ENCODE assay signal across 26 cellular contexts in genomic region chr5:167643616-167644015, GRCh38.
DNase-seq lines count a peak whose midpoint lies in the region; ATAC-seq and TF ChIP-seq lines count a peak whose summit lies in the region.
"Had no signal": no experiment of that assay in that cellular context is flagged by ENCODE, and none has a peak within 500 bp of the region (broad histone marks: within the 10 kb centered on the region; RNA-seq: fewer than 3 reads in every experiment).

No MANE protein-coding gene starts in this region.

- H3K27me3 Mint-ChIP-seq in activated naive CD8-positive, alpha-beta T cell treated with anti-CD3 and anti-CD28 coated beads for 36 hours: no peaks in the 10 kb centered on the region
- H3K27me3 Mint-ChIP-seq: activated naive CD8-positive, alpha-beta T cell; natural killer cell treated with Interleukin-12 subunit alpha and Interleukin-12 subunit beta and Interleukin-15 and Interleukin-18, amount 100 ng/mL, for 72 hours; stimulated activated naive B cell treated with anti-CD40 and anti-IgM and Interleukin-4, amounts not matched to agents 10 μg/mL and 1 μg/mL and 100 μg/mL, for 72 hours had no signal

- H3F3A ChIP-seq in SK-N-SH (replicated peaks; ENCODE audit: insufficient read depth): peaks cover 33% of the 10 kb centered on the region

- H3K4me1 Mint-ChIP-seq in activated naive CD8-positive, alpha-beta T cell treated with anti-CD3 and anti-CD28 coated beads for 36 hours: no peaks in the 10 kb centered on the region
- H3K4me1 Mint-ChIP-seq: stimulated activated naive B cell treated with anti-CD40 and anti-IgM and Interleukin-4, amounts not matched to agents 10 μg/mL and 1 μg/mL and 100 μg/mL, for 72 hours had no signal

- H3K4me3 ChIP-seq in SK-N-SH (ENCODE audit: low read depth in 2 of 2, low read length in 1 of 2): no peak overlapping the region
- H3K4me3 ChIP-seq: dorsolateral prefrontal cortex, sigmoid colon had no signal

- no peak overlapping the region for H2AFZ ChIP-seq in SK-N-SH (ENCODE audit: low read depth)
- H2AFZ ChIP-seq: parathyroid adenoma had no signal

- peak overlapping the region; percentile 32; the same call in 1 of the 2 replicates for H3K9ac ChIP-seq in SK-N-SH
- H3K9ac ChIP-seq: parathyroid adenoma had no signal

- H3K4me3 Mint-ChIP-seq in activated naive CD8-positive, alpha-beta T cell treated with anti-CD3 and anti-CD28 coated beads for 36 hours: no peak overlapping the region
- H3K4me3 Mint-ChIP-seq: activated naive CD8-positive, alpha-beta T cell; activated T-helper 1 cell treated with anti-CD3 and anti-CD28 coated beads, Interleukin-12 subunit alpha, Interleukin-12 subunit beta, Interleukin-2, Interleukin-4 antibody, amounts not matched to agents 30 ng/mL and 10 ng/mL and 1 ng/mL, durations not matched to agents 14 hours and 24 hours and 36 hours; mesothelial cell of epicardium; natural killer cell treated with Interleukin-12 subunit alpha and Interleukin-12 subunit beta and Interleukin-15 and Interleukin-18, amount 100 ng/mL, for 72 hours; stimulated activated naive B cell treated with anti-CD40 and anti-IgM and Interleukin-4, amounts not matched to agents 10 μg/mL and 1 μg/mL and 100 μg/mL, for 72 hours had no signal

- no peak for TF ChIP-seq EP300 in SK-N-SH (IDR thresholded peaks at IDR 0.05; ENCODE audit: borderline replicate concordance in 1 of 2, low read depth in 1 of 2, low read length in 1 of 2)

- peaks cover 0 to 25% of the 10 kb centered on the region in 2 experiments; a peak in 3 of 4 replicates for H3K4me1 ChIP-seq in SK-N-SH (ENCODE audit: control insufficient read depth in 1 of 2, insufficient read depth in 2 of 2, low read depth in 1 of 2, low read length in 1 of 2)
- H3K4me1 ChIP-seq: parathyroid adenoma, sigmoid colon had no signal

- no peaks in the 10 kb centered on the region for H3K9me3 Mint-ChIP-seq in activated naive CD8-positive, alpha-beta T cell treated with anti-CD3 and anti-CD28 coated beads for 36 hours
- H3K9me3 Mint-ChIP-seq: mesothelial cell of epicardium; stimulated activated naive B cell treated with anti-CD40 and anti-IgM and Interleukin-4, amounts not matched to agents 10 μg/mL and 1 μg/mL and 100 μg/mL, for 72 hours had no signal

- no peaks in the 10 kb centered on the region for H3K79me2 ChIP-seq in SK-N-SH (ENCODE audit: insufficient read depth)
- H3K79me2 ChIP-seq: parathyroid adenoma had no signal

- no peak for ATAC-seq in HG03108 (IDR thresholded peaks at IDR 0.05; ENCODE audit: unreplicated experiment)
- ATAC-seq: activated CD4-positive, CD25-positive, alpha-beta regulatory T cell treated with anti-CD3 and anti-CD28 coated beads, Interleukin-2, amount 50 U/mL, for 24 hours; HepG2; left lobe of liver; natural killer cell treated with Interleukin-12 subunit alpha and Interleukin-12 subunit beta and Interleukin-15 and Interleukin-18, amount 100 ng/mL, for 72 hours; stimulated activated naive B cell treated with anti-CD40 and anti-IgM and Interleukin-4, amounts not matched to agents 10 μg/mL and 1 μg/mL and 100 μg/mL, for 72 hours had no signal

- TF ChIP-seq RAD21 in SK-N-SH (IDR thresholded peaks at IDR 0.05; ENCODE audit: low read length): no peak

- CTCF ChIA-PET in SK-N-SH (lab: Yijun Ruan, JAX): interaction anchor here (1.0 to 1.3 kb wide), 2 partner anchors 9 to 23 kb away, joined by 3 read pairs; no protein-coding TSS in a partner anchor

- H3K36me3 ChIP-seq in SK-N-SH (replicated peaks in 1 of 2; ENCODE audit: control insufficient read depth in 1 of 2, insufficient read depth in 2 of 2, low read length in 1 of 2): no peaks in the 10 kb centered on the region
- H3K36me3 ChIP-seq: sigmoid colon had no signal

- H3K27ac ChIP-seq in SK-N-SH (ENCODE audit: low read depth in 2 of 2, low read length in 1 of 2): peak overlapping the region; percentile 39 to 86; a peak in 3 of 4 replicates
- H3K27ac ChIP-seq in epithelial cell of prostate: peak overlapping the region; percentile 79
- H3K27ac ChIP-seq: dorsolateral prefrontal cortex, parathyroid adenoma, sigmoid colon had no signal

- no peaks in the 10 kb centered on the region for H3K36me3 Mint-ChIP-seq in activated naive CD8-positive, alpha-beta T cell treated with anti-CD3 and anti-CD28 coated beads for 36 hours
- H3K36me3 Mint-ChIP-seq: activated naive CD8-positive, alpha-beta T cell; mesothelial cell of epicardium; natural killer cell treated with Interleukin-12 subunit alpha and Interleukin-12 subunit beta and Interleukin-15 and Interleukin-18, amount 100 ng/mL, for 72 hours; stimulated activated naive B cell treated with anti-CD40 and anti-IgM and Interleukin-4, amounts not matched to agents 10 μg/mL and 1 μg/mL and 100 μg/mL, for 72 hours had no signal

- H4K20me1 ChIP-seq in SK-N-SH (ENCODE audit: insufficient read depth): no peaks in the 10 kb centered on the region

- 60% methylated on average over 3 of the region's 3 CpGs for WGBS in SK-N-SH (ENCODE audit: low lambda C conversion rate)

- H3K9me3 ChIP-seq in SK-N-SH: no peaks in the 10 kb centered on the region
- H3K9me3 ChIP-seq: sigmoid colon had no signal

- no peaks in the 10 kb centered on the region for H3K27me3 ChIP-seq in SK-N-SH (ENCODE audit: insufficient read depth)
- H3K27me3 ChIP-seq: dorsolateral prefrontal cortex, sigmoid colon had no signal

- POLR2A ChIA-PET in SK-N-SH (lab: Yijun Ruan, JAX): no interaction called here

- peak; percentile 24 for DNase-seq in ELR (ENCODE audit: low read depth)
- DNase-seq in SK-N-SH: no peak
- no peak for DNase-seq in epithelial cell of prostate (ENCODE audit: low read depth, low spot score)
- DNase-seq in renal cortical epithelial cell (ENCODE audit: low read depth): peak; percentile 63
- DNase-seq in ureter (ENCODE audit: low spot score): no peak
- no peak for DNase-seq in activated naive CD8-positive, alpha-beta T cell treated with anti-CD3 and anti-CD28 coated beads for 36 hours
- DNase-seq in cortex of kidney (lab: John Stamatoyannopoulos, UW): no peak
- DNase-seq: AML-193; DMS79; dorsolateral prefrontal cortex; erythroblast; NCI-H1436; NCI-H524 treated with DMSO at 0.1 percent for 48 hours; RPMI8226; sigmoid colon; stimulated activated CD4-positive, alpha-beta T cell treated with anti-CD3 and anti-CD28 coated beads, Interleukin-1b, Interleukin-23, amount 100 ng/mL, for 48 hours; stimulated activated naive B cell treated with anti-CD40 and anti-IgM and Interleukin-4, amounts not matched to agents 10 μg/mL and 1 μg/mL and 100 μg/mL, for 72 hours had no signal

- no peak for TF ChIP-seq CTCF in SK-N-SH (IDR thresholded peaks at IDR 0.05)

- no peak overlapping the region for H3K4me2 ChIP-seq in SK-N-SH

- no peaks in the 10 kb centered on the region for H3K9me2 ChIP-seq in SK-N-SH

- no peak overlapping the region for H3K27ac Mint-ChIP-seq in activated naive CD8-positive, alpha-beta T cell treated with anti-CD3 and anti-CD28 coated beads for 36 hours
- H3K27ac Mint-ChIP-seq: activated naive CD8-positive, alpha-beta T cell; activated T-helper 1 cell treated with anti-CD3 and anti-CD28 coated beads, Interleukin-12 subunit alpha, Interleukin-12 subunit beta, Interleukin-2, Interleukin-4 antibody, amounts not matched to agents 30 ng/mL and 10 ng/mL and 1 ng/mL, durations not matched to agents 14 hours and 24 hours and 36 hours; mesothelial cell of epicardium; natural killer cell treated with Interleukin-12 subunit alpha and Interleukin-12 subunit beta and Interleukin-15 and Interleukin-18, amount 100 ng/mL, for 72 hours; stimulated activated naive B cell treated with anti-CD40 and anti-IgM and Interleukin-4, amounts not matched to agents 10 μg/mL and 1 μg/mL and 100 μg/mL, for 72 hours had no signal

TF ChIP-seq in SK-N-SH, 30 proteins besides CTCF, POLR2A, EP300 and RAD21:
- TF ChIP-seq RCOR1 (IDR thresholded peaks at IDR 0.05; ENCODE audit: low read length): no peak
- TF ChIP-seq JUND (IDR thresholded peaks at IDR 0.05): no peak
- no peak for TF ChIP-seq IRF3 (IDR thresholded peaks at IDR 0.05; ENCODE audit: low read depth, low read length)
- no peak for TF ChIP-seq TEAD4 (IDR thresholded peaks at IDR 0.05; ENCODE audit: borderline replicate concordance, insufficient read depth)

Comparison
In these comparisons a context has a peak if more than half of its experiments do, and no peak if none do; other contexts are left out.
1. DNase-seq: peak in ELR (single experiment) and renal cortical epithelial cell (single experiment); none in SK-N-SH (single experiment), epithelial cell of prostate (single experiment), ureter (single experiment), activated naive CD8-positive, alpha-beta T cell treated with anti-CD3 and anti-CD28 coated beads for 36 hours (single experiment) and cortex of kidney (single experiment).